In genomic region chr5:132294728-132295504, GRCh38 we compare ENCODE assay signal across 8 cellular contexts. TPM values are rescaled to one million over a fixed set of nuclear protein-coding genes. Genes with fewer than 3 reads are reported as not detected.
DNase-seq lines count a peak whose midpoint lies in the region; ATAC-seq, FAIRE-seq and TF ChIP-seq lines count a peak whose summit lies in the region.

No MANE protein-coding gene starts in this region.

- H3K4me3 ChIP-seq in GM12865 (ENCODE audit: low read depth, low read length) (peak overlapping the region; percentile 78), retinal pigment epithelial cell (ENCODE audit: low read length) (peak overlapping the region; percentile 66)

- H3K4me1 Mint-ChIP-seq in activated naive CD8-positive, alpha-beta T cell treated with anti-CD3 and anti-CD28 coated beads for 36 hours: peaks cover 32% of the 10 kb centered on the region

- H3K9me3 Mint-ChIP-seq in activated naive CD8-positive, alpha-beta T cell treated with anti-CD3 and anti-CD28 coated beads for 36 hours: no peaks in the 10 kb centered on the region

- DNase-seq in GM12865 (ENCODE audit: low read depth) (peak; percentile 20), SKM-1 (lab: John Stamatoyannopoulos, UW; ENCODE audit: unreplicated experiment) (peak; percentile 94), left cardiac atrium (peak; percentile 87), retinal pigment epithelial cell (ENCODE audit: low read depth) (no peak), D721Med (ENCODE audit: insufficient read length, low spot score) (no peak), inferior parietal cortex (ENCODE audit: extremely low spot score) (no peak)
- DNase-seq in activated naive CD8-positive, alpha-beta T cell treated with anti-CD3 and anti-CD28 coated beads for 36 hours: peak; percentile 78

- ATAC-seq in HG03159 (IDR thresholded peaks at IDR 0.05; ENCODE audit: unreplicated experiment): peak; percentile 17
- ATAC-seq in left cardiac atrium: peak; percentile 2 to 42

- H3K27ac Mint-ChIP-seq in activated naive CD8-positive, alpha-beta T cell treated with anti-CD3 and anti-CD28 coated beads for 36 hours: peak overlapping the region; percentile 95

- peak overlapping the region; percentile 89 for H3K4me3 Mint-ChIP-seq in activated naive CD8-positive, alpha-beta T cell treated with anti-CD3 and anti-CD28 coated beads for 36 hours

- no peaks in the 10 kb centered on the region for H3K36me3 Mint-ChIP-seq in activated naive CD8-positive, alpha-beta T cell treated with anti-CD3 and anti-CD28 coated beads for 36 hours

- FAIRE-seq in D721Med (lab: Jason Lieb, UNC): no peak

- intact Hi-C loops in left cardiac atrium (cut with DNase I): loop anchor here (2.0 to 10.0 kb wide), 2 partner anchors 68 to 80 kb away; no protein-coding TSS in a partner anchor

- no peaks in the 10 kb centered on the region for H3K27me3 Mint-ChIP-seq in activated naive CD8-positive, alpha-beta T cell treated with anti-CD3 and anti-CD28 coated beads for 36 hours

- TF ChIP-seq CTCF in GM12865 (IDR thresholded peaks at IDR 0.05; ENCODE audit: insufficient read depth, low read depth, low read length, missing control alignments): no peak
- no peak for TF ChIP-seq CTCF in retinal pigment epithelial cell (conservative IDR thresholded peaks at IDR 0.05; ENCODE audit: low read depth, low read length)
- no peak for TF ChIP-seq CTCF in D721Med (IDR thresholded peaks at IDR 0.05; ENCODE audit: insufficient read depth, missing control alignments)

RNA-seq across cellular contexts. Expression of gene SLC22A4, which starts 0.7 kb away (rescaled TPM):
- total RNA-seq in activated naive CD8-positive, alpha-beta T cell treated with anti-CD3 and anti-CD28 coated beads for 36 hours: 1 to 10 TPM in 1 of 2 experiments, under 1 TPM in 1; 0.95 to 1.3 TPM
- total RNA-seq in left cardiac atrium: 1 to 10 TPM; 2.2 to 3.3 TPM

RNA-seq across cellular contexts. Expression of gene PDLIM4, which starts 37.4 kb away (rescaled TPM):
- total RNA-seq in activated naive CD8-positive, alpha-beta T cell treated with anti-CD3 and anti-CD28 coated beads for 36 hours: under 1 TPM in 1 of 2 experiments, not detected in 1; 0.31 TPM
- total RNA-seq in left cardiac atrium: 10 to 100 TPM; 12.4 to 38.5 TPM

Comparison
In these comparisons a context has a peak if more than half of its experiments do, and no peak if none do; other contexts are left out.
1. DNase-seq: peak in GM12865 (single experiment), SKM-1 (single experiment), activated naive CD8-positive, alpha-beta T cell treated with anti-CD3 and anti-CD28 coated beads for 36 hours (single experiment) and left cardiac atrium (single experiment); none in retinal pigment epithelial cell (single experiment), D721Med (single experiment) and inferior parietal cortex (single experiment).
2. RNA of gene PDLIM4, which starts 37.4 kb away (total RNA-seq): 12.4 to 38.5 TPM in left cardiac atrium; 0.31 TPM in activated naive CD8-positive, alpha-beta T cell treated with anti-CD3 and anti-CD28 coated beads for 36 hours; every median in the first group is over 10 times any median in the second.